26 cellular contexts compared by ENCODE assay signal in genomic region chr1:239989990-239990389, GRCh38.
"Had no signal": no experiment of that assay in that cellular context is flagged by ENCODE, and none has a peak within 500 bp of the region (broad histone marks: within the 10 kb centered on the region; RNA-seq: fewer than 3 reads in every experiment).

No MANE protein-coding gene starts in this region.

- H3K4me1 ChIP-seq: colonic mucosa, esophagus squamous epithelium, foreskin keratinocyte, gastrocnemius medialis, gastroesophageal sphincter, heart left ventricle, heart right ventricle had no signal

- FAIRE-seq: colon, endometrium, endothelial cell of umbilical vein, frontal cortex had no signal

- H3K27ac ChIP-seq: colonic mucosa, coronary artery, dorsolateral prefrontal cortex, epithelial cell of prostate, esophagus squamous epithelium, foreskin keratinocyte, gastrocnemius medialis, gastroesophageal sphincter, heart left ventricle, heart right ventricle, hepatocyte had no signal

- H3K27me3 ChIP-seq: foreskin keratinocyte had no signal

- H3K4me3 ChIP-seq: colonic mucosa, coronary artery, dorsolateral prefrontal cortex, esophagus squamous epithelium, gastrocnemius medialis, gastroesophageal sphincter, heart left ventricle, heart right ventricle, hepatocyte had no signal

- H3K27ac Mint-ChIP-seq: dendritic cell treated with granulocyte-macrophage colony-stimulating factor and Interleukin-4, amounts not matched to agents 40 ng/mL and 50 ng/mL, for 4 days; effector memory CD8-positive, alpha-beta T cell had no signal

- H3K36me3 ChIP-seq: colonic mucosa, esophagus squamous epithelium, gastrocnemius medialis, gastroesophageal sphincter, heart left ventricle, heart right ventricle had no signal

- H3K9me3 ChIP-seq: colonic mucosa, gastrocnemius medialis had no signal

- DNase-seq: colonic mucosa; cortex of kidney; dermis blood vessel endothelial cell; dorsolateral prefrontal cortex; effector CD4-positive, alpha-beta T cell; effector CD8-positive, alpha-beta T cell; effector memory CD4-positive, alpha-beta T cell; effector memory CD8-positive, alpha-beta T cell; erythroblast; esophagus squamous epithelium; foreskin fibroblast; foreskin keratinocyte; foreskin melanocyte; gastrocnemius medialis; head of caudate nucleus; heart left ventricle; heart right ventricle had no signal

- H3K4me3 Mint-ChIP-seq: dendritic cell treated with granulocyte-macrophage colony-stimulating factor and Interleukin-4, amounts not matched to agents 40 ng/mL and 50 ng/mL, for 4 days; effector memory CD8-positive, alpha-beta T cell had no signal

- H3K9me3 Mint-ChIP-seq: dendritic cell treated with granulocyte-macrophage colony-stimulating factor and Interleukin-4, amounts not matched to agents 40 ng/mL and 50 ng/mL, for 4 days had no signal
